Comparison of ENCODE assay signal across 31 cellular contexts in the genomic region with DNA sequence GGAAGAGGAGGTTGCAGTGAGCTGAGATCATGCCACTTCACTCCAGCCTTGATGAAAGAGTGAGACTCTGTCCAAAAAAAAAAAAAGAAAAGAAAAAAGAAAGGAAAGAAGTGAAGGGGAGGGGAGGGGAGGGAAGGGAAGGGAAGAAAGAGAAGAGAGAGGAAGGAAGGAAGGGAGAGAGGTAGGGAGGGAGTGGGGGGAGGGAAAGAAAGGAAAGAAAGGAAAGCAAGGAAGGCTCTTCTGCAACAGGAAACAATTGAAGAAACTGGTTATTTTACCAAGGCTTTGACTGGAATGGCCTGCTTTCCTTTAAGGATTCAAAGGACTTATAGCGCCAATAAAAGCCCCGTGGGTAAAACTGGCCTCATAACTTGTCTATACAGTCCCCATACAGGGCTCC.
"Had no signal": no experiment of that assay in that cellular context is flagged by ENCODE, and none has a peak within 500 bp of the region (broad histone marks: within the 10 kb centered on the region; RNA-seq: fewer than 3 reads in every experiment).

No MANE protein-coding gene starts in this region.

- H3K27me3 Mint-ChIP-seq: activated B cell treated with CpG ODN at 0.5 μM for 24 hours; activated CD4-positive, alpha-beta memory T cell treated with anti-CD3 and anti-CD28 coated beads for 36 hours; activated naive CD8-positive, alpha-beta T cell treated with anti-CD3 and anti-CD28 coated beads for 36 hours; central memory CD8-positive, alpha-beta T cell had no signal

- H3K9me3 ChIP-seq: MG63 had no signal

- H3K4me3 ChIP-seq: MG63, PC-9 had no signal

- H3K27ac Mint-ChIP-seq: activated B cell treated with CpG ODN at 0.5 μM for 24 hours; activated CD4-positive, alpha-beta memory T cell treated with anti-CD3 and anti-CD28 coated beads for 36 hours; activated naive CD8-positive, alpha-beta T cell treated with anti-CD3 and anti-CD28 coated beads for 36 hours; activated T-helper 1 cell treated with anti-CD3 and anti-CD28 coated beads, Interleukin-12 subunit alpha, Interleukin-12 subunit beta, Interleukin-2, Interleukin-4 antibody, amounts not matched to agents 30 ng/mL and 10 ng/mL and 1 ng/mL, durations not matched to agents 14 hours and 24 hours and 36 hours had no signal

- H3K9me3 Mint-ChIP-seq: activated B cell treated with CpG ODN at 0.5 μM for 24 hours; activated CD4-positive, alpha-beta memory T cell treated with anti-CD3 and anti-CD28 coated beads for 36 hours; activated T-cell treated with anti-CD3 and anti-CD28 coated beads, Interleukin-2, amount 50 U/mL, for 4 hours; activated T-helper 1 cell treated with anti-CD3 and anti-CD28 coated beads, Interleukin-12 subunit alpha, Interleukin-12 subunit beta, Interleukin-2, Interleukin-4 antibody, amounts not matched to agents 30 ng/mL and 10 ng/mL and 1 ng/mL, durations not matched to agents 14 hours and 24 hours and 36 hours; central memory CD8-positive, alpha-beta T cell had no signal

- H3K36me3 ChIP-seq: MG63 had no signal

- H3K4me2 ChIP-seq: PC-9 had no signal

- ATAC-seq: activated T-cell treated with anti-CD3 and anti-CD28 coated beads, Interleukin-2, amount 50 U/mL, for 4 hours had no signal

- H2AFZ ChIP-seq: PC-9 had no signal

- H3K27ac ChIP-seq: brain microvascular endothelial cell, PC-9, VCaP had no signal

- H3K4me3 Mint-ChIP-seq: activated B cell treated with CpG ODN at 0.5 μM for 24 hours; activated CD4-positive, alpha-beta memory T cell treated with anti-CD3 and anti-CD28 coated beads for 36 hours; activated naive CD8-positive, alpha-beta T cell treated with anti-CD3 and anti-CD28 coated beads for 36 hours; activated T-cell treated with anti-CD3 and anti-CD28 coated beads, Interleukin-2, amount 50 U/mL, for 4 hours; activated T-helper 1 cell treated with anti-CD3 and anti-CD28 coated beads, Interleukin-12 subunit alpha, Interleukin-12 subunit beta, Interleukin-2, Interleukin-4 antibody, amounts not matched to agents 30 ng/mL and 10 ng/mL and 1 ng/mL, durations not matched to agents 14 hours and 24 hours and 36 hours; central memory CD8-positive, alpha-beta T cell had no signal

- DNase-seq: activated B cell treated with CpG ODN at 0.5 μM for 24 hours; activated CD4-positive, alpha-beta memory T cell treated with anti-CD3 and anti-CD28 coated beads for 36 hours; activated CD4-positive, alpha-beta T cell treated with anti-CD3 and anti-CD28 coated beads for 4 hours; activated CD4-positive, alpha-beta T cell treated with anti-CD3 and anti-CD28 coated beads, Interleukin-2, amount 50 U/mL, for 1 hour; activated CD4-positive, CD25-positive, alpha-beta regulatory T cell treated with anti-CD3 and anti-CD28 coated beads, Interleukin-2, amount 50 U/mL, for 72 hours; activated CD8-positive, alpha-beta memory T cell treated with anti-CD3 and anti-CD28 coated beads, Interleukin-2, amount 50 U/mL, for 4 hours; activated gamma-delta T cell treated with Interleukin-2 at 50 U/mL for 16 hours; activated naive CD4-positive, alpha-beta T cell treated with anti-CD3 and anti-CD28 coated beads, Interleukin-2, amount 50 U/mL, for 16 hours; activated naive CD8-positive, alpha-beta T cell treated with anti-CD3 and anti-CD28 coated beads for 36 hours; activated T-cell treated with anti-CD3 and anti-CD28 coated beads for 4 hours; activated T-cell treated with anti-CD3 and anti-CD28 coated beads, Interleukin-2, amount 50 U/mL, for 4 hours; amniotic stem cell; aorta; brain microvascular endothelial cell; Kasumi-1; MG63; NCI-H1048; NCI-H1436 treated with DMSO at 0.1 percent for 48 hours; NCI-H1694 treated with DMSO at 0.1 percent for 48 hours; NCI-H2029; NCI-H345; NCI-H524 treated with DMSO at 0.1 percent for 48 hours; PC-9; Right ventricle myocardium superior; SW 1271; T-helper 1 cell; T-helper 2 cell; T-helper 9 cell had no signal

- H3K27me3 ChIP-seq: brain microvascular endothelial cell, MG63 had no signal
